ENCODE assay signal across 9 cellular contexts in genomic region chr10:128530301-128530700, GRCh38.
DNase-seq lines count a peak whose midpoint lies in the region; ATAC-seq, FAIRE-seq and TF ChIP-seq lines count a peak whose summit lies in the region.
"Had no signal": no experiment of that assay in that cellular context is flagged by ENCODE, and none has a peak within 500 bp of the region (broad histone marks: within the 10 kb centered on the region; RNA-seq: fewer than 3 reads in every experiment).

No MANE protein-coding gene starts in this region.

- TF ChIP-seq CTCF in GM12873 (IDR thresholded peaks at IDR 0.05; ENCODE audit: insufficient read depth, low read depth, low read length, missing control alignments) (peak; percentile 47), Loucy (conservative IDR thresholded peaks at IDR 0.05; ENCODE audit: low read length) (peak; percentile 80), retinal pigment epithelial cell (conservative IDR thresholded peaks at IDR 0.05; ENCODE audit: low read depth, low read length) (peak; percentile 39)

- H3K4me1 ChIP-seq in Loucy (ENCODE audit: insufficient read depth, low read length, poor library complexity, severe bottlenecking), result no peaks in the 10 kb centered on the region

- intact Hi-C loops in left colon (cut with DNase I, micrococcal nuclease), result no loop called here

- H3K9me3 ChIP-seq in Loucy (ENCODE audit: insufficient read depth, low read depth, low read length), result no peaks in the 10 kb centered on the region

- H3K9ac ChIP-seq in Loucy (ENCODE audit: low read depth, low read length, poor library complexity, severe bottlenecking), result no peak overlapping the region

- no peak overlapping the region for H3K4me3 ChIP-seq in Loucy (ENCODE audit: low read length, poor library complexity, severe bottlenecking)
- no peak overlapping the region for H3K4me3 ChIP-seq in retinal pigment epithelial cell (ENCODE audit: low read length)

- H3K36me3 ChIP-seq in Loucy (ENCODE audit: insufficient read depth, low read length), result no peaks in the 10 kb centered on the region

- no peaks in the 10 kb centered on the region for H3K79me2 ChIP-seq in Loucy (ENCODE audit: insufficient read depth, low read length)

- H3K4me2 ChIP-seq in Loucy (ENCODE audit: low read depth, low read length, poor library complexity, severe bottlenecking), result no peak overlapping the region

- DNase-seq in retinal pigment epithelial cell (ENCODE audit: low read depth) (no peak), left colon (no peak), germinal center (ENCODE audit: low spot score) (no peak)
- DNase-seq: activated naive CD8-positive, alpha-beta T cell treated with anti-CD3 and anti-CD28 coated beads, Interleukin-2, amount 10 ng/mL, durations not matched to agents 7 days and 5 days; stimulated activated CD4-positive, alpha-beta T cell treated with anti-CD3 and anti-CD28 coated beads, Interleukin-1b, Interleukin-23, amount 100 ng/mL, for 48 hours had no signal

- no peaks in the 10 kb centered on the region for H4K20me1 ChIP-seq in Loucy (ENCODE audit: insufficient read depth, low read length, poor library complexity, severe bottlenecking)

- H3F3A ChIP-seq in Loucy (ENCODE audit: low read depth), result no peaks in the 10 kb centered on the region

- H3K9me2 ChIP-seq in Loucy (replicated peaks; ENCODE audit: low read depth, low read length), result no peaks in the 10 kb centered on the region

- no peak for ATAC-seq in left colon
- ATAC-seq in HG03045 (IDR thresholded peaks at IDR 0.05; ENCODE audit: unreplicated experiment), result no peak

- H3K27me3 ChIP-seq in Loucy (ENCODE audit: insufficient read depth, low read length, poor library complexity, severe bottlenecking), result no peaks in the 10 kb centered on the region

- H2AFZ ChIP-seq in Loucy (ENCODE audit: low read length), result no peak overlapping the region

- peak; percentile 75 for FAIRE-seq in endometrium (lab: Jason Lieb, UNC)
